12 cellular contexts compared by ENCODE assay signal in the genomic region with DNA sequence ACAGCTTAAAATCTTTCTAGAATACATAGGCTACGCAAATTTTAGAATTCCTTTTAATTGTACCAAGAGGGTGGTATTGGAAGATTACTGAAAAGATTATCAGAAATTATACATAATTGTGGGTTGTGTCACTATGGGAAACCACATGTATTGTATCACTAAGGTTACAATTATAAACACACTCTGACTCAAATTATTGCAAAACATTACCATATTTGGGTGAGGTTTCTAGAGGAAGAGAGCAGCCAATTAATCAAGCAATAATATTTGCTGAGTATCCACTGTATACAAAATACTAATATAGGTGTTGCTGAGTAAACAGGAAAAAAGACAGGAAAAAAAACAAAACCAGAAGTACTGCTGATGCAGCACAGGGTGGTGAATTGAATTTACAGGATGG. TPM values are rescaled to one million over a fixed set of nuclear protein-coding genes. Genes with fewer than 3 reads are reported as not detected.
DNase-seq lines count a peak whose midpoint lies in the region; ATAC-seq and TF ChIP-seq lines count a peak whose summit lies in the region.
"Had no signal": no experiment of that assay in that cellular context is flagged by ENCODE, and none has a peak within 500 bp of the region (broad histone marks: within the 10 kb centered on the region; RNA-seq: fewer than 3 reads in every experiment).

No MANE protein-coding gene starts in this region.

- no peak overlapping the region for H2AFZ ChIP-seq in PC-3 (ENCODE audit: low read length)
- no peak overlapping the region for H2AFZ ChIP-seq in fibroblast of lung (ENCODE audit: low read length)

- TF ChIP-seq CTCF in PC-3 (conservative IDR thresholded peaks at IDR 0.05; ENCODE audit: low read depth, low read length): no peak
- TF ChIP-seq CTCF in fibroblast of lung (conservative IDR thresholded peaks at IDR 0.05 in 1 of 2, IDR thresholded peaks at IDR 0.05 in 1 of 2; ENCODE audit: low read depth in 1 of 2, low read length in 2 of 2): no peak

- no peak for DNase-seq in activated T-cell treated with anti-CD3 and anti-CD28 coated beads, Interleukin-2, amount 50 U/mL, for 24 hours
- no peak for DNase-seq in activated T-cell treated with anti-CD3 and anti-CD28 coated beads, Interleukin-2, amount 50 U/mL, for 1 hour
- DNase-seq in PC-3 (peak; percentile 73), fibroblast of lung (ENCODE audit: low read depth in 2 of 2) (peak; percentile 79 to 92), NCI-H526 (lab: John Stamatoyannopoulos, UW) (no peak)
- no peak for DNase-seq in effector CD8-positive, alpha-beta T cell (lab: John Stamatoyannopoulos, UW)
- DNase-seq: activated T-cell treated with anti-CD3 and anti-CD28 coated beads for 4 hours; pancreas; stimulated activated CD4-positive, alpha-beta T cell treated with anti-CD3 and anti-CD28 coated beads, Interleukin-4, amount 100 ng/mL, for 24 hours had no signal

- H3K9me3 Mint-ChIP-seq in activated T-cell treated with anti-CD3 and anti-CD28 coated beads, Interleukin-2, amount 50 U/mL, for 24 hours: no peaks in the 10 kb centered on the region

- H3K27me3 ChIP-seq in PC-3 (ENCODE audit: low read length) (no peaks in the 10 kb centered on the region), fibroblast of lung (ENCODE audit: control insufficient read depth, insufficient read depth, low read length) (no peaks in the 10 kb centered on the region)
- H3K27me3 ChIP-seq: pancreas had no signal

- POLR2A ChIA-PET in PC-3 (lab: Charles Lee; ENCODE audit: unreplicated experiment): interaction anchor here (0.5 kb wide), 1 partner anchor 90 kb away, joined by 3 read pairs; no protein-coding TSS in a partner anchor

- H4K20me1 ChIP-seq in PC-3 (ENCODE audit: low read length) (peaks cover 13% of the 10 kb centered on the region), fibroblast of lung (ENCODE audit: control insufficient read depth, extremely low read depth, insufficient read depth, low read length) (no peaks in the 10 kb centered on the region)

- H3K9me2 ChIP-seq in PC-3 (replicated peaks; ENCODE audit: low read length): no peaks in the 10 kb centered on the region

- no TSS peak for BruUV-seq in PC-3 (replicated peaks; lab: Mats Ljungman, UMichigan)

- H3K9ac ChIP-seq in PC-3 (ENCODE audit: low read length) (no peak overlapping the region), fibroblast of lung (ENCODE audit: insufficient read depth, low read length) (no peak overlapping the region)

- peaks cover 13% of the 10 kb centered on the region for H3K36me3 Mint-ChIP-seq in activated T-cell treated with anti-CD3 and anti-CD28 coated beads, Interleukin-2, amount 50 U/mL, for 24 hours (ENCODE audit: low read depth)

- CTCF ChIA-PET in PC-3 (lab: Charles Lee): no interaction called here

- H3K4me1 ChIP-seq in PC-3 (ENCODE audit: insufficient read depth, low read length) (peaks cover 11% of the 10 kb centered on the region), fibroblast of lung (ENCODE audit: control insufficient read depth, extremely low read depth, insufficient read depth, low read length) (peaks cover 5% of the 10 kb centered on the region)

- H3F3A ChIP-seq in PC-3 (ENCODE audit: low read length, unreplicated experiment): no peaks in the 10 kb centered on the region

- peak overlapping the region; percentile 31 for H3K27ac Mint-ChIP-seq in activated T-cell treated with anti-CD3 and anti-CD28 coated beads, Interleukin-2, amount 50 U/mL, for 24 hours

- peaks cover 18% of the 10 kb centered on the region for H3K79me2 ChIP-seq in PC-3 (ENCODE audit: low read length)
- H3K79me2 ChIP-seq in fibroblast of lung (ENCODE audit: control insufficient read depth, insufficient read depth, low read length): peaks cover 15% of the 10 kb centered on the region

- intact Hi-C loops in PC-3 (cut with micrococcal nuclease): no loop called here

- H3K9me3 ChIP-seq in PC-3 (ENCODE audit: low read length) (no peaks in the 10 kb centered on the region), fibroblast of lung (ENCODE audit: control insufficient read depth, insufficient read depth, low read depth, low read length) (no peaks in the 10 kb centered on the region)
- H3K9me3 ChIP-seq: pancreas, thoracic aorta had no signal

- peaks cover 20% of the 10 kb centered on the region for H3K4me1 Mint-ChIP-seq in activated T-cell treated with anti-CD3 and anti-CD28 coated beads, Interleukin-2, amount 50 U/mL, for 24 hours (ENCODE audit: low read depth)

- peaks cover 12% of the 10 kb centered on the region for H3K27me3 Mint-ChIP-seq in activated T-cell treated with anti-CD3 and anti-CD28 coated beads, Interleukin-2, amount 50 U/mL, for 24 hours

- H3K4me2 ChIP-seq in PC-3 (ENCODE audit: low read length) (no peak overlapping the region), fibroblast of lung (ENCODE audit: extremely low read depth, insufficient read depth, low read length) (no peak overlapping the region)

- no peaks in the 10 kb centered on the region for H3K36me3 ChIP-seq in PC-3 (ENCODE audit: low read depth, low read length)
- no peaks in the 10 kb centered on the region for H3K36me3 ChIP-seq in fibroblast of lung (ENCODE audit: control insufficient read depth, insufficient read depth, low read length)
- H3K36me3 ChIP-seq: pancreas, thoracic aorta had no signal

- H3K27ac ChIP-seq in PC-3 (ENCODE audit: low read length) (no peak overlapping the region), fibroblast of lung (ENCODE audit: insufficient read depth, low read length) (peak overlapping the region; percentile 16)
- H3K27ac ChIP-seq: pancreas, thoracic aorta had no signal

- no peak overlapping the region for H3K4me3 Mint-ChIP-seq in activated T-cell treated with anti-CD3 and anti-CD28 coated beads, Interleukin-2, amount 50 U/mL, for 24 hours

- ATAC-seq in PC-3 (no peak), GM21786 (IDR thresholded peaks at IDR 0.05; ENCODE audit: unreplicated experiment) (no peak), GM21423 (IDR thresholded peaks at IDR 0.05; ENCODE audit: unreplicated experiment) (no peak)
- ATAC-seq: pancreas had no signal

- no peak overlapping the region for H3K4me3 ChIP-seq in PC-3 (ENCODE audit: low read length)
- no peak overlapping the region for H3K4me3 ChIP-seq in fibroblast of lung (replicated peaks in 1 of 4; ENCODE audit: control extremely low read depth in 1 of 4, insufficient read depth in 1 of 4, low read depth in 3 of 4, low read length in 4 of 4)
- H3K4me3 ChIP-seq: pancreas, thoracic aorta had no signal

RNA-seq across cellular contexts. Expression of gene CAPZA2, which starts 3.1 kb away (rescaled TPM):
- total RNA-seq in PC-3 (2014; rRNA removed): 27.7 and 57.7 TPM in 2 replicates
- 91.9 and 123 TPM in 2 replicates for total RNA-seq in fibroblast of lung
- polyA plus RNA-seq in fibroblast of lung: 151 and 205 TPM in 2 replicates
- 131 and 154 TPM in 2 replicates for polyA plus RNA-seq in fibroblast of lung (2012)
- 1.3 and 1.6 TPM in 2 replicates for polyA minus RNA-seq in fibroblast of lung (ENCODE audit: low replicate concordance)

Comparison
In these comparisons a context has a peak if more than half of its experiments do, and no peak if none do; other contexts are left out.
1. DNase-seq: peak in PC-3 (single experiment) and fibroblast of lung (2 of 2); none in activated T-cell treated with anti-CD3 and anti-CD28 coated beads, Interleukin-2, amount 50 U/mL, for 24 hours (single experiment), activated T-cell treated with anti-CD3 and anti-CD28 coated beads, Interleukin-2, amount 50 U/mL, for 1 hour (single experiment), NCI-H526 (0 of 2) and effector CD8-positive, alpha-beta T cell (single experiment).